ENCODE assay signal across 25 cellular contexts in genomic region chr2:198638579-198638978, GRCh38.
"Had no signal": no experiment of that assay in that cellular context is flagged by ENCODE, and none has a peak within 500 bp of the region (broad histone marks: within the 10 kb centered on the region; RNA-seq: fewer than 3 reads in every experiment).

No MANE protein-coding gene starts in this region.

- H3K36me3 ChIP-seq: adrenal gland, cardiac muscle cell, colonic mucosa, gastroesophageal sphincter, tibial nerve had no signal

- H3K27me3 ChIP-seq: adrenal gland, cardiac muscle cell, colonic mucosa, gastroesophageal sphincter, hepatocyte, tibial nerve had no signal

- H2AFZ ChIP-seq: hepatocyte had no signal

- H3K9me3 ChIP-seq: adrenal gland, colonic mucosa, gastroesophageal sphincter, tibial nerve had no signal

- H3K4me2 ChIP-seq: hepatocyte had no signal

- DNase-seq: activated CD4-positive, alpha-beta T cell treated with anti-CD3 and anti-CD28 coated beads for 48 hours; activated CD4-positive, alpha-beta T cell treated with anti-CD3 and anti-CD28 coated beads, Interleukin-2, amount 50 U/mL, for 48 hours; activated CD8-positive, alpha-beta memory T cell treated with anti-CD3 and anti-CD28 coated beads, Interleukin-2, amount 50 U/mL, for 4 hours; activated effector memory CD4-positive, alpha-beta T cell treated with anti-CD3 and anti-CD28 coated beads, Interleukin-2, amount 50 U/mL, for 16 hours; activated naive CD4-positive, alpha-beta T cell treated with anti-CD3 and anti-CD28 coated beads for 36 hours; activated naive CD8-positive, alpha-beta T cell treated with anti-CD3 and anti-CD28 coated beads for 36 hours; activated T-cell treated with anti-CD3 and anti-CD28 coated beads, Interleukin-2, amount 50 U/mL, for 1 hour; adrenal gland; aorta; cerebellar nuclear complex; colonic mucosa; dorsolateral prefrontal cortex; effector memory CD4-positive, alpha-beta T cell; left cardiac atrium; naive thymus-derived CD8-positive, alpha-beta T cell; occipital lobe; posterior cingulate gyrus; right cardiac atrium; stimulated activated CD4-positive, alpha-beta T cell treated with anti-CD3 and anti-CD28 coated beads, Interleukin-2, amount 100 ng/mL, for 48 hours; stimulated activated naive CD4-positive, alpha-beta T cell treated with Interleukin-2 at 50 U/mL for 16 hours had no signal

- H3K79me2 ChIP-seq: hepatocyte had no signal

- H3K4me3 ChIP-seq: adrenal gland, cardiac muscle cell, colonic mucosa, dorsolateral prefrontal cortex, gastroesophageal sphincter, hepatocyte, tibial nerve had no signal

- H3K27ac ChIP-seq: adrenal gland, cardiac muscle cell, colonic mucosa, dorsolateral prefrontal cortex, gastroesophageal sphincter, hepatocyte, tibial nerve, VCaP had no signal

- H3K4me1 ChIP-seq: adrenal gland, gastroesophageal sphincter, tibial nerve had no signal
